Comparison of ENCODE assay signal across 18 cellular contexts in the genomic region with DNA sequence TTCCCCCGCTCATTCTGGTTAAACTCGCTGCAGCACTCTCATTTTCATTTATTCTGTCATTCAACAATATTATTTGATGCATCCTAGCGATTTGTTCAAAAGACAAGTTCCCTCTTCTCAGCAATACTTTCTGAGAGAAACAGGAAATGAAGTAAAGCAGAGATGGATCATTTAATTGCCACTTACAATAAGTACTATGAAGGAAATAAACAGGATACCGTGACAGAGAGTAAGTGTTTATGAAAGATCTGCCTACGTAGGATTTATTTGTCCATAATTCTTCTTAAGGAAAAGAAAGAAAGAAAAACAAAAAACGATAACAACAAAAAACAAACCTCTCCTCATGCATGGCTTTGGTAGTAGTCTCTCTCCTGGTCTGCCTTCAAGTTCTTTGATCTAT.
"Had no signal": no experiment of that assay in that cellular context is flagged by ENCODE, and none has a peak within 500 bp of the region (broad histone marks: within the 10 kb centered on the region; RNA-seq: fewer than 3 reads in every experiment).

No MANE protein-coding gene starts in this region.

- H3K9me3 Mint-ChIP-seq: activated B cell treated with CpG ODN at 0.5 μM for 24 hours; activated CD4-positive, alpha-beta memory T cell treated with anti-CD3 and anti-CD28 coated beads for 36 hours; stimulated activated naive CD8-positive, alpha-beta T cell treated with anti-CD3 and anti-CD28 coated beads, Interleukin-15, Interleukin-2, amounts not matched to agents 100 ng/mL and 50 ng/mL, for 24 hours had no signal

- H3K27ac Mint-ChIP-seq: activated B cell treated with CpG ODN at 0.5 μM for 24 hours; activated CD4-positive, alpha-beta memory T cell treated with anti-CD3 and anti-CD28 coated beads for 36 hours; neural progenitor cell; stimulated activated naive CD8-positive, alpha-beta T cell treated with anti-CD3 and anti-CD28 coated beads, Interleukin-15, Interleukin-2, amounts not matched to agents 100 ng/mL and 50 ng/mL, for 24 hours had no signal

- H3K4me3 ChIP-seq: breast epithelium, coronary artery, esophagus muscularis mucosa, heart right ventricle, left lung, neural progenitor cell, prostate gland, right atrium auricular region, suprapubic skin, vagina had no signal

- ATAC-seq: heart right ventricle had no signal

- H3K27me3 Mint-ChIP-seq: activated B cell treated with CpG ODN at 0.5 μM for 24 hours; activated CD4-positive, alpha-beta memory T cell treated with anti-CD3 and anti-CD28 coated beads for 36 hours; stimulated activated naive CD8-positive, alpha-beta T cell treated with anti-CD3 and anti-CD28 coated beads, Interleukin-15, Interleukin-2, amounts not matched to agents 100 ng/mL and 50 ng/mL, for 24 hours had no signal

- H3K4me3 Mint-ChIP-seq: activated B cell treated with CpG ODN at 0.5 μM for 24 hours; activated CD4-positive, alpha-beta memory T cell treated with anti-CD3 and anti-CD28 coated beads for 36 hours; neural progenitor cell; stimulated activated naive CD8-positive, alpha-beta T cell treated with anti-CD3 and anti-CD28 coated beads, Interleukin-15, Interleukin-2, amounts not matched to agents 100 ng/mL and 50 ng/mL, for 24 hours had no signal

- H3K9ac ChIP-seq: neural progenitor cell had no signal

- H3K27me3 ChIP-seq: breast epithelium, esophagus muscularis mucosa, heart right ventricle, left lung, neural progenitor cell, right atrium auricular region, suprapubic skin, vagina had no signal

- H3K36me3 ChIP-seq: breast epithelium, esophagus muscularis mucosa, heart right ventricle, left lung, neural progenitor cell, prostate gland, right atrium auricular region, suprapubic skin, vagina had no signal

- H3K4me1 ChIP-seq: breast epithelium, prostate gland, right atrium auricular region, suprapubic skin, vagina had no signal

- H3K27ac ChIP-seq: breast epithelium, coronary artery, esophagus muscularis mucosa, heart right ventricle, neural progenitor cell, prostate gland, right atrium auricular region, suprapubic skin, vagina had no signal

- H3K9me3 ChIP-seq: breast epithelium, esophagus muscularis mucosa, heart right ventricle, left lung, prostate gland, right atrium auricular region, suprapubic skin, vagina had no signal

- H3K4me2 ChIP-seq: neural progenitor cell had no signal

- H3K36me3 Mint-ChIP-seq: activated CD4-positive, alpha-beta memory T cell treated with anti-CD3 and anti-CD28 coated beads for 36 hours; neural progenitor cell had no signal

- H2AFZ ChIP-seq: neural progenitor cell had no signal

- DNase-seq: activated B cell treated with CpG ODN at 0.5 μM for 24 hours; activated CD4-positive, alpha-beta memory T cell treated with anti-CD3 and anti-CD28 coated beads for 36 hours; activated CD4-positive, alpha-beta T cell treated with anti-CD3 and anti-CD28 coated beads for 4 hours; activated naive CD4-positive, alpha-beta T cell treated with anti-CD3 and anti-CD28 coated beads, Interleukin-2, amount 50 U/mL, for 16 hours; aorta; effector CD8-positive, alpha-beta T cell; heart right ventricle; left lung; trophoblast cell had no signal
